1 cellular context compared by ENCODE assay signal in genomic region chr1:36322786-36323635, GRCh38.
TF ChIP-seq lines count a peak whose summit lies in the region.

No MANE protein-coding gene starts in this region.

TF ChIP-seq in HEK293, 187 proteins besides CTCF, POLR2A, EP300 and RAD21 (continued from another document):
- TF ChIP-seq ZBTB10 (tag by site-specific recombination; IDR thresholded peaks at IDR 0.05) (peak; percentile 55; the same call in 1 of the 2 replicates), GLIS2 (tag by site-specific recombination; IDR thresholded peaks at IDR 0.05) (peak; percentile 94), ZBTB26 (tag by site-specific recombination; optimal IDR thresholded peaks at IDR 0.05) (peak; percentile 34), ZNF558 (tag by site-specific recombination; IDR thresholded peaks at IDR 0.05) (no peak), ZBTB8A (tag by site-specific recombination; IDR thresholded peaks at IDR 0.05) (peak; percentile 34), PATZ1 (tag by site-specific recombination; IDR thresholded peaks at IDR 0.05) (peak; percentile 71), PBX3 (CRISPR knock-in tag; IDR thresholded peaks at IDR 0.05) (0 out of 2 replicates have a peak, but pooled peaks have one; percentile 63), ZNF768 (tag by site-specific recombination; IDR thresholded peaks at IDR 0.05) (no peak), ZNF302 (tag by site-specific recombination; IDR thresholded peaks at IDR 0.05; ENCODE audit: low read depth) (no peak), ZNF19 (tag by site-specific recombination; IDR thresholded peaks at IDR 0.05; ENCODE audit: low read depth) (no peak), ZNF398 (tag by site-specific recombination; IDR thresholded peaks at IDR 0.05) (peak; percentile 51; the same call in 1 of the 2 replicates), SP7 (tag by site-specific recombination; IDR thresholded peaks at IDR 0.05) (0 out of 2 replicates have a peak, but pooled peaks have one; percentile 12), KLF9 (tag by site-specific recombination; IDR thresholded peaks at IDR 0.05; ENCODE audit: low read depth) (peak; percentile 40; the same call in 1 of the 2 replicates), ZNF600 (tag by site-specific recombination; IDR thresholded peaks at IDR 0.05) (peak; percentile 67)
